In genomic region chr16:1580956-1581355, GRCh38 we compare ENCODE assay signal across 34 cellular contexts. TPM values are rescaled to one million over a fixed set of nuclear protein-coding genes. Genes with fewer than 3 reads are reported as not detected.
DNase-seq lines count a peak whose midpoint lies in the region; ATAC-seq, FAIRE-seq and TF ChIP-seq lines count a peak whose summit lies in the region.
"Had no signal": no experiment of that assay in that cellular context is flagged by ENCODE, and none has a peak within 500 bp of the region (broad histone marks: within the 10 kb centered on the region; RNA-seq: fewer than 3 reads in every experiment).

No MANE protein-coding gene starts in this region.

- TF ChIP-seq POLR2A in K562 (conservative IDR thresholded peaks at IDR 0.05): no peak
- no peak for TF ChIP-seq POLR2A in esophagus squamous epithelium (IDR thresholded peaks at IDR 0.05)

- H3K27ac ChIP-seq in K562 (ENCODE audit: extremely low read depth, low read depth, low read length) (no peak overlapping the region), small intestine (ENCODE audit: low read depth in 1 of 2, low read length in 1 of 2) (no peak overlapping the region), esophagus squamous epithelium (no peak overlapping the region), GM23248 (no peak overlapping the region)
- H3K27ac ChIP-seq: BLaER1 treated with 17β-estradiol and CSF1 and Interleukin-3, amounts not matched to agents 10 nM and 100 nM; brain microvascular endothelial cell; dorsolateral prefrontal cortex; heart left ventricle; KMS-11; psoas muscle; sigmoid colon; thyroid gland; VCaP had no signal

- TF ChIP-seq CTCF in LNCaP clone FGC (IDR thresholded peaks at IDR 0.05; ENCODE audit: control insufficient read depth, extremely low read depth, insufficient read depth): no peak
- no peak for TF ChIP-seq CTCF in K562 (IDR thresholded peaks at IDR 0.05 in 2 of 3, conservative IDR thresholded peaks at IDR 0.05 in 1 of 3; ENCODE audit: insufficient read depth in 2 of 3, low read depth in 1 of 3, low read length in 3 of 3)
- TF ChIP-seq CTCF in esophagus squamous epithelium (IDR thresholded peaks at IDR 0.05): no peak

- H3K4me1 ChIP-seq in K562 (replicated peaks in 1 of 2; ENCODE audit: control insufficient read depth in 2 of 2, insufficient read depth in 2 of 2, low read length in 2 of 2) (peaks cover 0 to 8% of the 10 kb centered on the region in 2 experiments; a peak in 1 of 5 replicates), small intestine (ENCODE audit: control insufficient read depth in 2 of 2, insufficient read depth in 1 of 2, low read depth in 1 of 2, low read length in 1 of 2) (no peaks in the 10 kb centered on the region), esophagus squamous epithelium (no peaks in the 10 kb centered on the region), GM23248 (ENCODE audit: insufficient read depth) (no peaks in the 10 kb centered on the region)
- H3K4me1 ChIP-seq: heart left ventricle, psoas muscle, sigmoid colon, thyroid gland had no signal

- no peak overlapping the region for H3K4me3 ChIP-seq in LNCaP clone FGC (ENCODE audit: low read depth, low read length)
- H3K4me3 ChIP-seq in K562: no peak overlapping the region
- H3K4me3 ChIP-seq in small intestine (ENCODE audit: low read depth in 1 of 2, low read length in 2 of 2): no peak overlapping the region
- H3K4me3 ChIP-seq in esophagus squamous epithelium: no peak overlapping the region
- no peak overlapping the region for H3K4me3 ChIP-seq in GM23248
- H3K4me3 ChIP-seq: BLaER1 treated with 17β-estradiol and CSF1 and Interleukin-3, amounts not matched to agents 10 nM and 100 nM; dorsolateral prefrontal cortex; heart left ventricle; lung; psoas muscle; sigmoid colon; thyroid gland had no signal

- no peak overlapping the region for H3K4me2 ChIP-seq in K562 (ENCODE audit: insufficient read depth, low read length)
- no peak overlapping the region for H3K4me2 ChIP-seq in GM23248 (ENCODE audit: unreplicated experiment)
- H3K4me2 ChIP-seq: BLaER1 treated with 17β-estradiol and CSF1 and Interleukin-3, amounts not matched to agents 10 nM and 100 nM; KMS-11 had no signal

- no peaks in the 10 kb centered on the region for H3K9me2 ChIP-seq in GM23248 (ENCODE audit: insufficient read depth)

- FAIRE-seq in K562 (lab: Jason Lieb, UNC) (no peak), small intestine (lab: Jason Lieb, UNC) (no peak)
- FAIRE-seq: endometrium, kidney, RCC 7860 had no signal

- no peaks in the 10 kb centered on the region for H3K79me2 ChIP-seq in K562 (ENCODE audit: control insufficient read depth, insufficient read depth, low read length)
- no peaks in the 10 kb centered on the region for H3K79me2 ChIP-seq in GM23248 (ENCODE audit: insufficient read depth)

- CTCF ChIA-PET in K562 (lab: Yijun Ruan, JAX; ENCODE audit: low intra/inter-chr PET ratio): no interaction called here

- no peaks in the 10 kb centered on the region for H3K9me1 ChIP-seq in K562 (ENCODE audit: control insufficient read depth, insufficient read depth, low read length)

- in situ Hi-C loops in K562 (cut with MboI) (no loop called here), GM23248 (cut with MboI) (no loop called here)

- no peaks in the 10 kb centered on the region for H3K36me3 ChIP-seq in K562 (ENCODE audit: control insufficient read depth, insufficient read depth, low read length)
- no peaks in the 10 kb centered on the region for H3K36me3 ChIP-seq in small intestine (ENCODE audit: control insufficient read depth in 2 of 2, insufficient read depth in 2 of 2, low read length in 2 of 2)
- H3K36me3 ChIP-seq in esophagus squamous epithelium: peaks cover 0 to 85% (median 6%) of the 10 kb centered on the region in 3 donors
- H3K36me3 ChIP-seq in GM23248 (ENCODE audit: low read depth): no peaks in the 10 kb centered on the region

- H3F3A ChIP-seq in GM23248 (ENCODE audit: insufficient read depth): no peaks in the 10 kb centered on the region

- POLR2A ChIA-PET in K562 (lab: Yijun Ruan, JAX): no interaction called here

- H3K27me3 ChIP-seq in K562 (ENCODE audit: control insufficient read depth in 2 of 2, insufficient read depth in 2 of 2, low read length in 2 of 2) (no peaks in the 10 kb centered on the region), small intestine (ENCODE audit: control insufficient read depth in 2 of 2, insufficient read depth in 2 of 2, low read length in 2 of 2) (no peaks in the 10 kb centered on the region), esophagus squamous epithelium (no peaks in the 10 kb centered on the region), GM23248 (replicated peaks; ENCODE audit: insufficient read depth) (no peaks in the 10 kb centered on the region)
- H3K27me3 ChIP-seq: BLaER1 treated with 17β-estradiol and CSF1 and Interleukin-3, amounts not matched to agents 10 nM and 100 nM; brain microvascular endothelial cell; dorsolateral prefrontal cortex; heart left ventricle; sigmoid colon; thyroid gland had no signal

- TF ChIP-seq RAD21 in K562 (CRISPR knock-in tag; conservative IDR thresholded peaks at IDR 0.05 in 1 of 2, IDR thresholded peaks at IDR 0.05 in 1 of 2): no peak

- intact Hi-C loops in K562 (cut with micrococcal nuclease) (no loop called here), esophagus squamous epithelium (cut with DNase I) (no loop called here)

- 40% methylated on average over 6 of the region's 6 CpGs for WGBS in K562 (ENCODE audit: insufficient coverage, low coverage, missing lambda C conversion rate)
- WGBS in small intestine, 3 donors: 88 to 93% (median 92%) methylated on average over 6 of the region's 6 CpGs
- 67 to 100% methylated on average over 1 to 6 of the region's 6 CpGs for WGBS in esophagus squamous epithelium, 2 donors
- WGBS in GM23248 (ENCODE audit: low coverage in 1 of 2, low lambda C conversion rate in 2 of 2, missing lambda C conversion rate in 2 of 2), 2 experiments: 88% methylated on average over 6 of the region's 6 CpGs

- H3K9me3 ChIP-seq in K562 (replicated peaks; ENCODE audit: control insufficient read depth, insufficient read depth, low read depth, low read length): no peaks in the 10 kb centered on the region
- no peaks in the 10 kb centered on the region for H3K9me3 ChIP-seq in small intestine (ENCODE audit: control insufficient read depth, low read depth)
- H3K9me3 ChIP-seq in esophagus squamous epithelium: no peaks in the 10 kb centered on the region
- H3K9me3 ChIP-seq in GM23248 (ENCODE audit: low read depth): no peaks in the 10 kb centered on the region
- H3K9me3 ChIP-seq: heart left ventricle, psoas muscle, sigmoid colon, thyroid gland had no signal

- peak; percentile 48 for DNase-seq in LNCaP clone FGC (ENCODE audit: low read depth)
- peak; percentile 92 to 98 for DNase-seq in NCI-H2081 (lab: John Stamatoyannopoulos, UW)
- DNase-seq in K562 (ENCODE audit: extremely low read depth in 1 of 4, low spot score in 3 of 4): no peak
- DNase-seq in small intestine: peak; percentile 35
- no peak for DNase-seq in GOT3 (lab: John Stamatoyannopoulos, UW)
- DNase-seq in esophagus squamous epithelium (lab: John Stamatoyannopoulos, UW): no peak
- no peak for DNase-seq in GM23248
- DNase-seq: activated CD4-positive, alpha-beta T cell treated with anti-CD3 and anti-CD28 coated beads for 36 hours; activated CD8-positive, alpha-beta T cell treated with anti-CD3 and anti-CD28 coated beads for 36 hours; amygdala; brain microvascular endothelial cell; DMS79 treated with DMSO at 0.1 percent for 48 hours; dorsolateral prefrontal cortex; foreskin melanocyte; GDM1; heart left ventricle; kidney; natural killer cell; NCI-H1436; NCI-H2171; NCI-H526; nucleus accumbens; psoas muscle; sigmoid colon; stimulated activated CD4-positive, alpha-beta T cell treated with anti-CD3 and anti-CD28 coated beads, Interleukin-4, amount 100 ng/mL, for 1 hour; T1000; thyroid gland had no signal

- H2AFZ ChIP-seq in K562 (ENCODE audit: low read depth, low read length) (no peak overlapping the region), GM23248 (no peak overlapping the region)

- no TSS peak for BruUV-seq in K562 (replicated peaks; lab: Mats Ljungman, UMichigan)

- ATAC-seq in K562: no peak
- ATAC-seq: activated CD4-positive, alpha-beta T cell treated with anti-CD3 and anti-CD28 coated beads for 36 hours; activated CD8-positive, alpha-beta T cell treated with anti-CD3 and anti-CD28 coated beads for 36 hours; activated naive CD4-positive, alpha-beta T cell treated with anti-CD3 and anti-CD28 coated beads, Interleukin-2, amount 50 U/mL, for 72 hours; natural killer cell; psoas muscle had no signal

- no peak overlapping the region for H3K9ac ChIP-seq in K562 (ENCODE audit: insufficient read depth in 1 of 2, low read depth in 2 of 2, low read length in 2 of 2)
- H3K9ac ChIP-seq in GM23248: no peak overlapping the region
- H3K9ac ChIP-seq: BLaER1 treated with 17β-estradiol and CSF1 and Interleukin-3, amounts not matched to agents 10 nM and 100 nM; KMS-11 had no signal

- no peaks in the 10 kb centered on the region for H4K20me1 ChIP-seq in K562 (replicated peaks; ENCODE audit: control insufficient read depth, insufficient read depth, low read length)
- no peaks in the 10 kb centered on the region for H4K20me1 ChIP-seq in GM23248 (ENCODE audit: insufficient read depth)

- no peak for TF ChIP-seq EP300 in K562 (IDR thresholded peaks at IDR 0.05; ENCODE audit: low read length)

RNA-seq across cellular contexts. Expression of gene IFT140, which starts 30.9 kb away (rescaled TPM):
- 27.4 and 63.8 TPM in 2 replicates for total RNA-seq in K562 (2011; cell fraction: chromatin; rRNA removed; ENCODE audit: low replicate concordance)
- total RNA-seq in K562 (2011; cell fraction: nucleolus; rRNA removed): 20.3 and 28.9 TPM in 2 replicates
- total RNA-seq in K562 (2011; cell fraction: nucleoplasm; rRNA removed): 18.8 and 21.9 TPM in 2 replicates
- 3.4 and 4.8 TPM in 2 replicates for total RNA-seq in K562 (2014; rRNA removed)
- total RNA-seq in K562 (2014; rRNA removed; fragmentation: Illumina TruSeq; extraction: Trizol): 2.3 and 2.6 TPM in 2 replicates
- 3.4 and 4.4 TPM in 2 replicates for total RNA-seq in K562 (2015; rRNA removed; fragmentation: Illumina TruSeq; extraction: Trizol)
- total RNA-seq in K562 (2021): 7.3 and 7.6 TPM in 2 replicates
- 3.5 and 3.9 TPM in 2 replicates for polyA plus RNA-seq in K562 (2011; rRNA removed)
- polyA plus RNA-seq in K562 (2011; cell fraction: cytosol; rRNA removed): 3.6 and 4.0 TPM in 2 replicates
- polyA plus RNA-seq in K562 (2011; cell fraction: nucleus; rRNA removed): 20.5 and 27.3 TPM in 2 replicates
- 5.5 and 9.5 TPM in 2 replicates for polyA plus RNA-seq in K562 (2012)
- 4.0 and 4.8 TPM in 2 replicates for polyA plus RNA-seq in K562 (2014; fragmentation: Illumina TruSeq; extraction: Trizol)
- polyA plus RNA-seq in K562 (2014; fragmentation: Nextera tagmentation; extraction: Ambion mirVana): under 1 TPM; 0.31 to 0.60 TPM
- 3.2 and 3.6 TPM in 2 replicates for polyA plus RNA-seq in K562 (2014; rRNA removed)
- 3.3 and 5.5 TPM in 2 replicates for polyA minus RNA-seq in K562 (2011; rRNA and poly(A)+ RNA removed)
- polyA minus RNA-seq in K562 (2011; cell fraction: cytosol; rRNA and poly(A)+ RNA removed): 2.7 and 3.0 TPM in 2 replicates
- 20.4 and 23.3 TPM in 2 replicates for polyA minus RNA-seq in K562 (2011; cell fraction: nucleus; rRNA and poly(A)+ RNA removed)
- polyA plus RNA-seq in small intestine: 1 to 10 TPM; 2.2 to 6.7 (median 2.9) TPM
- total RNA-seq in esophagus squamous epithelium: 10 to 100 TPM in 1 of 4 donors, 1 to 10 TPM in 3; 3.7 to 12.0 (median 6.8) TPM
- 27.3 and 31.9 TPM in 2 replicates for total RNA-seq in GM23248 (2014; rRNA removed; shearing (Covaris generic))
- polyA plus RNA-seq in GM23248 (2016; fragmentation: Nextera tagmentation; extraction: Ambion mirVana): 13.4 and 14.5 TPM in 2 replicates

RNA-seq across cellular contexts. Expression of gene CRAMP1, which starts 31.2 kb away (rescaled TPM):
- 34.5 and 80.0 TPM in 2 replicates for total RNA-seq in K562 (2011; cell fraction: chromatin; rRNA removed; ENCODE audit: low replicate concordance)
- total RNA-seq in K562 (2011; cell fraction: nucleolus; rRNA removed): 40.7 and 44.9 TPM in 2 replicates
- 35.1 and 37.2 TPM in 2 replicates for total RNA-seq in K562 (2011; cell fraction: nucleoplasm; rRNA removed)
- total RNA-seq in K562 (2014; rRNA removed): 5.1 and 8.9 TPM in 2 replicates
- 6.5 and 7.5 TPM in 2 replicates for total RNA-seq in K562 (2014; rRNA removed; fragmentation: Illumina TruSeq; extraction: Trizol)
- 7.7 and 8.3 TPM in 2 replicates for total RNA-seq in K562 (2015; rRNA removed; fragmentation: Illumina TruSeq; extraction: Trizol)
- total RNA-seq in K562 (2021): 19.0 and 20.8 TPM in 2 replicates
- 7.2 and 9.7 TPM in 2 replicates for polyA plus RNA-seq in K562 (2011; rRNA removed)
- polyA plus RNA-seq in K562 (2011; cell fraction: cytosol; rRNA removed): 7.6 and 8.1 TPM in 2 replicates
- polyA plus RNA-seq in K562 (2011; cell fraction: nucleus; rRNA removed): 17.8 and 29.3 TPM in 2 replicates
- 10.1 and 13.6 TPM in 2 replicates for polyA plus RNA-seq in K562 (2012)
- 14.4 and 15.7 TPM in 2 replicates for polyA plus RNA-seq in K562 (2014; fragmentation: Illumina TruSeq; extraction: Trizol)
- under 1 TPM; 0.52 to 0.62 TPM for polyA plus RNA-seq in K562 (2014; fragmentation: Nextera tagmentation; extraction: Ambion mirVana)
- polyA plus RNA-seq in K562 (2014; rRNA removed): 12.1 and 14.9 TPM in 2 replicates
- 9.1 and 9.5 TPM in 2 replicates for polyA minus RNA-seq in K562 (2011; rRNA and poly(A)+ RNA removed)
- polyA minus RNA-seq in K562 (2011; cell fraction: cytosol; rRNA and poly(A)+ RNA removed): 6.1 and 11.0 TPM in 2 replicates
- 9.7 and 10.2 TPM in 2 replicates for polyA minus RNA-seq in K562 (2011; cell fraction: nucleus; rRNA and poly(A)+ RNA removed)
- 1 to 10 TPM; 2.4 to 9.9 (median 6.7) TPM for polyA plus RNA-seq in small intestine
- 1 to 10 TPM; 5.2 to 9.9 (median 8.0) TPM for total RNA-seq in esophagus squamous epithelium
- 6.3 TPM in 2 replicates for total RNA-seq in GM23248 (2014; rRNA removed; shearing (Covaris generic))
- 2.2 and 2.5 TPM in 2 replicates for polyA plus RNA-seq in GM23248 (2016; fragmentation: Nextera tagmentation; extraction: Ambion mirVana)

RNA-seq across cellular contexts. Expression of gene TMEM204, which starts 47.5 kb away (rescaled TPM):
- total RNA-seq in K562 (2011; cell fraction: chromatin; rRNA removed; ENCODE audit: low replicate concordance): not detected in 2 replicates
- not detected in 2 replicates for total RNA-seq in K562 (2011; cell fraction: nucleolus; rRNA removed)
- total RNA-seq in K562 (2011; cell fraction: nucleoplasm; rRNA removed): not detected in 2 replicates
- total RNA-seq in K562 (2014; rRNA removed) (not detected in 2 replicates), K562 (2014; rRNA removed; fragmentation: Illumina TruSeq; extraction: Trizol) (not detected in 2 replicates), K562 (2015; rRNA removed; fragmentation: Illumina TruSeq; extraction: Trizol) (not detected in 2 replicates), K562 (2021) (0.18 TPM in 1 of 2 replicates, not detected in the other), esophagus squamous epithelium (10 to 100 TPM in 1 of 4 donors, 1 to 10 TPM in 3; 4.3 to 32.4 (median 7.9) TPM)
- polyA plus RNA-seq in K562 (2011; rRNA removed) (not detected in 2 replicates), K562 (2014; fragmentation: Illumina TruSeq; extraction: Trizol) (not detected in 2 replicates), K562 (2014; fragmentation: Nextera tagmentation; extraction: Ambion mirVana) (under 1 TPM in 1 of 2 experiments, not detected in 1; 0.04 TPM), K562 (2014; rRNA removed) (not detected in 2 replicates), small intestine (10 to 100 TPM in 1 of 3 donors, 1 to 10 TPM in 2; 1.6 to 23.8 (median 7.8) TPM), GM23248 (2016; fragmentation: Nextera tagmentation; extraction: Ambion mirVana) (26.0 and 28.6 TPM in 2 replicates)
- polyA plus RNA-seq in K562 (2011; cell fraction: cytosol; rRNA removed): not detected in 2 replicates
- polyA plus RNA-seq in K562 (2011; cell fraction: nucleus; rRNA removed): not detected in 2 replicates
- polyA plus RNA-seq in K562 (2012): 0.09 and 0.29 TPM in 2 replicates
- polyA minus RNA-seq in K562 (2011; rRNA and poly(A)+ RNA removed): not detected in 2 replicates
- polyA minus RNA-seq in K562 (2011; cell fraction: cytosol; rRNA and poly(A)+ RNA removed): not detected in 2 replicates
- polyA minus RNA-seq in K562 (2011; cell fraction: nucleus; rRNA and poly(A)+ RNA removed): not detected in 2 replicates
- 40.0 and 43.1 TPM in 2 replicates for total RNA-seq in GM23248 (2014; rRNA removed; shearing (Covaris generic))

Comparison
In these comparisons a context has a peak if more than half of its experiments do, and no peak if none do; other contexts are left out.
1. DNase-seq: peak in LNCaP clone FGC (single experiment), NCI-H2081 (2 of 2) and small intestine (single experiment); none in K562 (0 of 4), GOT3 (single experiment), esophagus squamous epithelium (single experiment) and GM23248 (single experiment).
2. RNA of gene TMEM204, which starts 47.5 kb away (total RNA-seq): 40.0 to 43.1 TPM in GM23248 and 4.3 to 32.4 TPM in esophagus squamous epithelium; 0.18 TPM in K562; every median in the first group is over 4 times any median in the second.